1 cellular context compared by ENCODE assay signal in the genomic region with DNA sequence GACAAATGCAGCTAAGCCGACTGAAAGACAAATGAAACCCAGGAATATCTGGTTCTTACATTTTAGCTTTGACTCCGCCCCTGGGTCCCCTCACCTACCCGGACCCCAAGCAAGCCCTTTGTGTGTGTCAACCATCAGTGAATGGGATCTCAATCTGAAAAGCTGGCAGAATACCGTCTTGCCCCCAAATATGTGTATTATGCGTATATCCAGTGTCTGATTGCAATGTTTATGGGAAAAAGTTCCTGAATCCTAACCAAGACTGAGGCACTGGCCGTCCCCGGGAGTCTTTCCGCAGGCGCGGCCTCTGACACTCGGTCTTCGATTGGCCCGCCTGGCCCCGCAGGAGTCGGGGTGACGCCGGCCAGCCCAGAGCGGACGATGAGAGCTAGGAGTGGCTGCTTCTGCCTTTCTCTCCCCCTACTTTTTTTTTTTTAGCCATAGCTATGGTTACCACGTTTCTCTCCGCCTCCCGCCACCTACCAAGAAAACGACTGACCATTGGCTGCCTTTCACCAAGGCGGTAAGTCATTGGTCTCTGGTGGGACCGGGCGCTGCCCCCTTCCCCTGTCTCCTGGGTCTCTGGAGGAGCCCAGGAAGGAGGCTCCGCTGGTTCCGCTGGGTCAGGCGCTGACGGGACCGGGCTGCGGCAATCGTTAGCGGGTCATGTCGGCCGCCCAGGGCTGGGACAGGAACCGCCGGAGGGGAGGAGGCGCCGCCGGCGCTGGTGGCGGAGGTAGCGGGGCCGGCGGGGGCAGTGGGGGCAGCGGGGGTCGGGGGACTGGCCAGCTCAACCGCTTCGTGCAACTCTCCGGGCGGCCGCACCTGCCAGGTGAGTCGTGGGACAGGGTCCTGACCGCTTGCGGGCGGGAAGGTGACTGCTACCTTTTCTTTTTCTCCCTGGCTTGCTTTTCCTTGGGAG.
A peak's percentile ranks its signal among the peaks of the same experiment; 100 is the strongest.
TF ChIP-seq lines count a peak whose summit lies in the region.

A gene with protein sequence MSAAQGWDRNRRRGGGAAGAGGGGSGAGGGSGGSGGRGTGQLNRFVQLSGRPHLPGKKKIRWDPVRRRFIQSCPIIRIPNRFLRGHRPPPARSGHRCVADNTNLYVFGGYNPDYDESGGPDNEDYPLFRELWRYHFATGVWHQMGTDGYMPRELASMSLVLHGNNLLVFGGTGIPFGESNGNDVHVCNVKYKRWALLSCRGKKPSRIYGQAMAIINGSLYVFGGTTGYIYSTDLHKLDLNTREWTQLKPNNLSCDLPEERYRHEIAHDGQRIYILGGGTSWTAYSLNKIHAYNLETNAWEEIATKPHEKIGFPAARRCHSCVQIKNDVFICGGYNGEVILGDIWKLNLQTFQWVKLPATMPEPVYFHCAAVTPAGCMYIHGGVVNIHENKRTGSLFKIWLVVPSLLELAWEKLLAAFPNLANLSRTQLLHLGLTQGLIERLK (plus strand): TSS at position 557 of the 922 bp plus-strand sequence. CDS start 110 bp downstream, at position 667.

TF ChIP-seq in liver, 16 proteins besides CTCF, POLR2A, EP300 and RAD21 (continued from another document):
- TF ChIP-seq, protein P1, sequence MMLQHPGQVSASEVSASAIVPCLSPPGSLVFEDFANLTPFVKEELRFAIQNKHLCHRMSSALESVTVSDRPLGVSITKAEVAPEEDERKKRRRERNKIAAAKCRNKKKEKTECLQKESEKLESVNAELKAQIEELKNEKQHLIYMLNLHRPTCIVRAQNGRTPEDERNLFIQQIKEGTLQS (IDR thresholded peaks at IDR 0.05): peak; percentile 60
- peak in 1 of 2 donors; percentile 53 for TF ChIP-seq GABPA (IDR thresholded peaks at IDR 0.05 in 1 of 2, conservative IDR thresholded peaks at IDR 0.05 in 1 of 2)
